19 cellular contexts compared by ENCODE assay signal in genomic region chr20:18694071-18694470, GRCh38.
DNase-seq lines count a peak whose midpoint lies in the region; ATAC-seq lines count a peak whose summit lies in the region.
"Had no signal": no experiment of that assay in that cellular context is flagged by ENCODE, and none has a peak within 500 bp of the region (broad histone marks: within the 10 kb centered on the region; RNA-seq: fewer than 3 reads in every experiment).

No MANE protein-coding gene starts in this region.

- peak overlapping the region; percentile 56 for H3K27ac Mint-ChIP-seq in stimulated activated effector memory CD8-positive, alpha-beta T cell treated with anti-CD3 and anti-CD28 coated beads, Interleukin-12 subunit alpha, Interleukin-12 subunit beta, amount 100 ng/mL, for 72 hours
- H3K27ac Mint-ChIP-seq in stimulated activated naive CD8-positive, alpha-beta T cell treated with anti-CD3 and anti-CD28 coated beads, Interleukin-15, amount 100 ng/mL, for 72 hours, result no peak overlapping the region
- H3K27ac Mint-ChIP-seq: CD4-positive, CD25-positive, alpha-beta regulatory T cell; T-helper 17 cell had no signal

- DNase-seq in DMS 273 (lab: John Stamatoyannopoulos, UW; ENCODE audit: unreplicated experiment) (peak; percentile 43), DMS 273 treated with DMSO at 0.1 percent for 48 hours (lab: John Stamatoyannopoulos, UW) (no peak), NCI-H146 treated with DMSO at 0.1 percent for 48 hours (lab: John Stamatoyannopoulos, UW; ENCODE audit: unreplicated experiment) (peak; percentile 85), NCI-H446 treated with DMSO at 0.1 percent for 48 hours (lab: John Stamatoyannopoulos, UW) (peak; percentile 59), AML-193 (lab: John Stamatoyannopoulos, UW) (no peak)
- no peak for DNase-seq in stimulated activated effector memory CD8-positive, alpha-beta T cell treated with anti-CD3 and anti-CD28 coated beads, Interleukin-12 subunit alpha, Interleukin-12 subunit beta, amount 100 ng/mL, for 72 hours (ENCODE audit: low spot score in 2 of 2)
- DNase-seq in stimulated activated naive CD8-positive, alpha-beta T cell treated with anti-CD3 and anti-CD28 coated beads, Interleukin-15, amount 100 ng/mL, for 72 hours, result no peak
- no peak for DNase-seq in activated CD4-positive, alpha-beta T cell treated with anti-CD3 and anti-CD28 coated beads for 4 hours
- DNase-seq: CD4-positive, CD25-positive, alpha-beta regulatory T cell; DMS53; GM23248; Karpas-422; MG63; NCI-H1048; NCI-H2029; NCI-H226; T-helper 17 cell had no signal

- no peaks in the 10 kb centered on the region for H3K4me1 Mint-ChIP-seq in stimulated activated effector memory CD8-positive, alpha-beta T cell treated with anti-CD3 and anti-CD28 coated beads, Interleukin-12 subunit alpha, Interleukin-12 subunit beta, amount 100 ng/mL, for 72 hours
- no peaks in the 10 kb centered on the region for H3K4me1 Mint-ChIP-seq in stimulated activated naive CD8-positive, alpha-beta T cell treated with anti-CD3 and anti-CD28 coated beads, Interleukin-15, amount 100 ng/mL, for 72 hours

- no peaks in the 10 kb centered on the region for H3K9me3 Mint-ChIP-seq in stimulated activated effector memory CD8-positive, alpha-beta T cell treated with anti-CD3 and anti-CD28 coated beads, Interleukin-12 subunit alpha, Interleukin-12 subunit beta, amount 100 ng/mL, for 72 hours
- no peaks in the 10 kb centered on the region for H3K9me3 Mint-ChIP-seq in stimulated activated naive CD8-positive, alpha-beta T cell treated with anti-CD3 and anti-CD28 coated beads, Interleukin-15, amount 100 ng/mL, for 72 hours
- H3K9me3 Mint-ChIP-seq: IgD-negative memory B cell had no signal

- no peak overlapping the region for H3K4me3 Mint-ChIP-seq in stimulated activated effector memory CD8-positive, alpha-beta T cell treated with anti-CD3 and anti-CD28 coated beads, Interleukin-12 subunit alpha, Interleukin-12 subunit beta, amount 100 ng/mL, for 72 hours
- no peak overlapping the region for H3K4me3 Mint-ChIP-seq in stimulated activated naive CD8-positive, alpha-beta T cell treated with anti-CD3 and anti-CD28 coated beads, Interleukin-15, amount 100 ng/mL, for 72 hours
- H3K4me3 Mint-ChIP-seq: CD4-positive, CD25-positive, alpha-beta regulatory T cell; IgD-negative memory B cell; T-helper 17 cell had no signal

- no peak for ATAC-seq in stimulated activated effector memory CD8-positive, alpha-beta T cell treated with anti-CD3 and anti-CD28 coated beads, Interleukin-12 subunit alpha, Interleukin-12 subunit beta, amount 100 ng/mL, for 72 hours
- ATAC-seq in stimulated activated naive CD8-positive, alpha-beta T cell treated with anti-CD3 and anti-CD28 coated beads, Interleukin-15, amount 100 ng/mL, for 72 hours, result no peak
- ATAC-seq: Right ventricle myocardium inferior, T-helper 17 cell had no signal

- no peaks in the 10 kb centered on the region for H3K27me3 Mint-ChIP-seq in stimulated activated naive CD8-positive, alpha-beta T cell treated with anti-CD3 and anti-CD28 coated beads, Interleukin-15, amount 100 ng/mL, for 72 hours
- H3K27me3 Mint-ChIP-seq: CD4-positive, CD25-positive, alpha-beta regulatory T cell; IgD-negative memory B cell; T-helper 17 cell had no signal

- H3K36me3 Mint-ChIP-seq in stimulated activated effector memory CD8-positive, alpha-beta T cell treated with anti-CD3 and anti-CD28 coated beads, Interleukin-12 subunit alpha, Interleukin-12 subunit beta, amount 100 ng/mL, for 72 hours, result no peaks in the 10 kb centered on the region

Comparison
In these comparisons a context has a peak if more than half of its experiments do, and no peak if none do; other contexts are left out.
1. DNase-seq: peak in DMS 273 (single experiment), NCI-H146 treated with DMSO at 0.1 percent for 48 hours (single experiment) and NCI-H446 treated with DMSO at 0.1 percent for 48 hours (single experiment); none in DMS 273 treated with DMSO at 0.1 percent for 48 hours (single experiment), stimulated activated effector memory CD8-positive, alpha-beta T cell treated with anti-CD3 and anti-CD28 coated beads, Interleukin-12 subunit alpha, Interleukin-12 subunit beta, amount 100 ng/mL, for 72 hours (0 of 2), AML-193 (0 of 2), stimulated activated naive CD8-positive, alpha-beta T cell treated with anti-CD3 and anti-CD28 coated beads, Interleukin-15, amount 100 ng/mL, for 72 hours (0 of 2) and activated CD4-positive, alpha-beta T cell treated with anti-CD3 and anti-CD28 coated beads for 4 hours (0 of 2).